15 cellular contexts compared by ENCODE assay signal in the genomic region with DNA sequence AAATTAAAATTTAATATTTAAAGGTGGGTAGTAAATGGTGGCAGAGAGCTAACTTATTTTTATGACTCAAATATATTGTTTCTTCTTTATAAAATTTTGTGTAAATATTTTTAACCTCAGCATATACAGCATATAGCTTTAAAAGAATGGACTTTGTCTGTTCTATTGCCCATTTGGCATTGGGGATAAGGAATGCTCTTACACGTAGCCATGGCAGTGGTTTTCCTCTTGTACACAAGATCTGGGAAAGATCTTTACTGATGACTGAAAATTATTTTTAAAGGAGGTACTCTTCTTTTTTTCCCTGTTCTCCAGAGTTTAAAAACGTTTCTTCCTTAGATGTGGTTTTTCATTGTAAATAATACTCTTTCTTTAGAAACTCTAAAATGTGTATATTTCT.
A peak's percentile ranks its signal among the peaks of the same experiment; 100 is the strongest.
DNase-seq lines count a peak whose midpoint lies in the region; ATAC-seq, FAIRE-seq and TF ChIP-seq lines count a peak whose summit lies in the region.
"Had no signal": no experiment of that assay in that cellular context is flagged by ENCODE, and none has a peak within 500 bp of the region (broad histone marks: within the 10 kb centered on the region; RNA-seq: fewer than 3 reads in every experiment).

No MANE protein-coding gene starts in this region.

- H4K20me1 ChIP-seq in KMS-11 (ENCODE audit: insufficient read depth), result peaks cover 16% of the 10 kb centered on the region; the same call in 1 of the 2 replicates
- H4K20me1 ChIP-seq in osteoblast (ENCODE audit: insufficient read depth, low read length), result no peaks in the 10 kb centered on the region

- H3K4me1 ChIP-seq in KMS-11 (ENCODE audit: low read depth, poor library complexity, severe bottlenecking), result peaks cover 97% of the 10 kb centered on the region
- peaks cover 8% of the 10 kb centered on the region for H3K4me1 ChIP-seq in osteoblast (ENCODE audit: insufficient read depth, low read length)
- peaks cover 14% of the 10 kb centered on the region for H3K4me1 ChIP-seq in effector memory CD4-positive, alpha-beta T cell (ENCODE audit: control insufficient read depth, insufficient read depth, low read length, poor library complexity, severe bottlenecking)

- DNase-seq in central memory CD8-positive, alpha-beta T cell (ENCODE audit: low spot score in 2 of 2), result no peak
- DNase-seq in osteoblast (ENCODE audit: insufficient read length, low spot score, missing footprints) (no peak), DMS 273 (lab: John Stamatoyannopoulos, UW; ENCODE audit: unreplicated experiment) (no peak), T-helper 9 cell (no peak), D721Med (ENCODE audit: insufficient read length, low spot score) (no peak)
- DNase-seq in effector memory CD4-positive, alpha-beta T cell, result no peak
- DNase-seq: CD8-positive, alpha-beta memory T cell; DND-41; KBM-7; NCI-H2081 treated with DMSO at 0.1 percent for 48 hours; NCI-H510A treated with DMSO at 0.1 percent for 48 hours; NCI-H82 had no signal

- peak overlapping the region; percentile 73 for H3K27ac Mint-ChIP-seq in central memory CD8-positive, alpha-beta T cell (ENCODE audit: low read depth)

- peak; percentile 34 for FAIRE-seq in G401.6 (lab: Jason Lieb, UNC)
- no peak for FAIRE-seq in D721Med (lab: Jason Lieb, UNC)

- H2AFZ ChIP-seq in KMS-11 (ENCODE audit: low read depth) (no peak overlapping the region), osteoblast (ENCODE audit: low read length) (no peak overlapping the region)

- H3K36me3 Mint-ChIP-seq in central memory CD8-positive, alpha-beta T cell (ENCODE audit: insufficient read depth), result peaks cover 2% of the 10 kb centered on the region
- H3K36me3 Mint-ChIP-seq: CD8-positive, alpha-beta memory T cell had no signal

- H3K36me3 ChIP-seq in KMS-11 (ENCODE audit: insufficient read depth) (no peaks in the 10 kb centered on the region), osteoblast (ENCODE audit: insufficient read depth, low read length) (no peaks in the 10 kb centered on the region)
- H3K36me3 ChIP-seq in effector memory CD4-positive, alpha-beta T cell (ENCODE audit: control insufficient read depth, insufficient read depth, low read length), result no peaks in the 10 kb centered on the region

- no peak overlapping the region for H3K4me3 Mint-ChIP-seq in central memory CD8-positive, alpha-beta T cell

- no peak for TF ChIP-seq CTCF in KMS-11 (conservative IDR thresholded peaks at IDR 0.05; ENCODE audit: low read depth, low read length)
- TF ChIP-seq CTCF in osteoblast (IDR thresholded peaks at IDR 0.05; ENCODE audit: extremely low read depth, low read depth, low read length), result no peak
- no peak for TF ChIP-seq CTCF in D721Med (IDR thresholded peaks at IDR 0.05; ENCODE audit: insufficient read depth, missing control alignments)

- H3K4me2 ChIP-seq in KMS-11 (peak overlapping the region; percentile 98), osteoblast (ENCODE audit: insufficient read depth, low read length) (no peak overlapping the region)

- ATAC-seq in central memory CD8-positive, alpha-beta T cell (replicated peaks; ENCODE audit: extremely low read depth, poor library complexity, severe bottlenecking), result no peak

- H3K79me2 ChIP-seq in KMS-11 (ENCODE audit: insufficient read depth, low read depth) (peaks cover 91% of the 10 kb centered on the region), osteoblast (ENCODE audit: insufficient read depth, low read length) (peaks cover 70% of the 10 kb centered on the region)

- no peaks in the 10 kb centered on the region for H3K9me3 ChIP-seq in osteoblast (ENCODE audit: low read depth, low read length)
- H3K9me3 ChIP-seq in effector memory CD4-positive, alpha-beta T cell (ENCODE audit: control insufficient read depth, low read length), result no peaks in the 10 kb centered on the region

- H3K27me3 ChIP-seq in KMS-11 (ENCODE audit: insufficient read depth, low read depth) (no peaks in the 10 kb centered on the region), osteoblast (ENCODE audit: insufficient read depth, low read length) (no peaks in the 10 kb centered on the region)
- no peaks in the 10 kb centered on the region for H3K27me3 ChIP-seq in effector memory CD4-positive, alpha-beta T cell (replicated peaks; ENCODE audit: control insufficient read depth, insufficient read depth, low read length, poor library complexity, severe bottlenecking)

- H3K9ac ChIP-seq in KMS-11, result peak overlapping the region; percentile 62; the same call in 1 of the 2 replicates

- peaks cover 26% of the 10 kb centered on the region for H3K4me1 Mint-ChIP-seq in central memory CD8-positive, alpha-beta T cell

- peak overlapping the region; percentile 90 for H3K27ac ChIP-seq in KMS-11
- peak overlapping the region; percentile 41 for H3K27ac ChIP-seq in osteoblast (ENCODE audit: low read depth, low read length)
- no peak overlapping the region for H3K27ac ChIP-seq in effector memory CD4-positive, alpha-beta T cell (ENCODE audit: insufficient read depth, low read length, poor library complexity, severe bottlenecking)
- H3K27ac ChIP-seq: GM23248 had no signal

- H3K9me3 Mint-ChIP-seq in central memory CD8-positive, alpha-beta T cell, result no peaks in the 10 kb centered on the region
- H3K9me3 Mint-ChIP-seq: CD8-positive, alpha-beta memory T cell had no signal

- H3K27me3 Mint-ChIP-seq in central memory CD8-positive, alpha-beta T cell, result no peaks in the 10 kb centered on the region
- H3K27me3 Mint-ChIP-seq: CD8-positive, alpha-beta memory T cell had no signal

- no peak overlapping the region for H3K4me3 ChIP-seq in KMS-11 (IDR thresholded peaks at IDR 0.05; ENCODE audit: insufficient read depth, low read depth, low read length)
- no peak overlapping the region for H3K4me3 ChIP-seq in osteoblast (ENCODE audit: insufficient read depth, low read length)
- no peak overlapping the region for H3K4me3 ChIP-seq in effector memory CD4-positive, alpha-beta T cell (ENCODE audit: insufficient read depth, low read depth, low read length, poor library complexity, severe bottlenecking)
